ENCODE assay signal across 20 cellular contexts in genomic region chrX:39398215-39398972, GRCh38.
DNase-seq lines count a peak whose midpoint lies in the region; ATAC-seq and TF ChIP-seq lines count a peak whose summit lies in the region.
"Had no signal": no experiment of that assay in that cellular context is flagged by ENCODE, and none has a peak within 500 bp of the region (broad histone marks: within the 10 kb centered on the region; RNA-seq: fewer than 3 reads in every experiment).

No MANE protein-coding gene starts in this region.

- POLR2A ChIA-PET in Caco-2 (lab: Charles Lee): no interaction called here

- DNase-seq in Caco-2 (no peak), NCI-H1105 treated with DMSO at 0.1 percent for 48 hours (lab: John Stamatoyannopoulos, UW) (peak; percentile 40), ovary (peak in 3 of 5 donors; percentile 28 to 46 (median 30)), AG08396 (ENCODE audit: low spot score) (no peak), upper lobe of left lung (no peak), anterior cingulate cortex (lab: John Stamatoyannopoulos, UW) (no peak)
- no peak for DNase-seq in central memory CD8-positive, alpha-beta T cell (ENCODE audit: low spot score in 2 of 2)
- DNase-seq: activated CD8-positive, alpha-beta T cell treated with anti-CD3 and anti-CD28 coated beads for 36 hours; activated naive CD4-positive, alpha-beta T cell treated with anti-CD3 and anti-CD28 coated beads, Interleukin-2, amount 50 U/mL, for 16 hours; activated T-cell treated with anti-CD3 and anti-CD28 coated beads, Interleukin-2, amount 50 U/mL, for 1 hour; CD4-positive, alpha-beta memory T cell; effector CD8-positive, alpha-beta T cell; NCI-H526 treated with DMSO at 0.1 percent for 48 hours; PC-9; stimulated activated CD4-positive, alpha-beta T cell treated with anti-CD3 and anti-CD28 coated beads, Interleukin-1b, Interleukin-23, amount 100 ng/mL, for 48 hours; T-helper 2 cell; WERI-Rb-1 had no signal

- no peaks in the 10 kb centered on the region for H3K36me3 Mint-ChIP-seq in Caco-2 (ENCODE audit: insufficient read depth, unreplicated experiment)
- no peaks in the 10 kb centered on the region for H3K36me3 Mint-ChIP-seq in central memory CD8-positive, alpha-beta T cell (ENCODE audit: insufficient read depth)
- H3K36me3 Mint-ChIP-seq: CD4-positive, alpha-beta memory T cell had no signal

- H3K27me3 ChIP-seq in Caco-2 (replicated peaks; ENCODE audit: control insufficient read depth, insufficient read depth, low read length) (no peaks in the 10 kb centered on the region), ovary (no peaks in the 10 kb centered on the region), upper lobe of left lung (no peaks in the 10 kb centered on the region)
- H3K27me3 ChIP-seq: SJSA1 had no signal

- BruUV-seq in Caco-2 (replicated peaks; lab: Mats Ljungman, UMichigan): no TSS peak

- CTCF ChIA-PET in Caco-2 (lab: Charles Lee): no interaction called here

- no peaks in the 10 kb centered on the region for H3K9me3 ChIP-seq in Caco-2
- H3K9me3 ChIP-seq in ovary: no peaks in the 10 kb centered on the region
- no peaks in the 10 kb centered on the region for H3K9me3 ChIP-seq in upper lobe of left lung
- H3K9me3 ChIP-seq: SJSA1 had no signal

- H3K4me1 Mint-ChIP-seq in Caco-2 (ENCODE audit: low read depth, unreplicated experiment): peaks cover 6% of the 10 kb centered on the region
- H3K4me1 Mint-ChIP-seq in central memory CD8-positive, alpha-beta T cell: no peaks in the 10 kb centered on the region
- H3K4me1 Mint-ChIP-seq: CD4-positive, alpha-beta memory T cell had no signal

- no peak for TF ChIP-seq POLR2A in ovary (IDR thresholded peaks at IDR 0.05)
- TF ChIP-seq POLR2A in upper lobe of left lung (IDR thresholded peaks at IDR 0.05): no peak

- H3K4me1 ChIP-seq in Caco-2 (no peaks in the 10 kb centered on the region), ovary (ENCODE audit: insufficient read depth) (peaks cover 3% of the 10 kb centered on the region), upper lobe of left lung (peaks cover 0 to 9% (median 0%) of the 10 kb centered on the region in 4 donors)
- H3K4me1 ChIP-seq: SJSA1 had no signal

- H3K36me3 ChIP-seq in Caco-2 (ENCODE audit: control insufficient read depth, insufficient read depth, low read length): no peaks in the 10 kb centered on the region
- no peaks in the 10 kb centered on the region for H3K36me3 ChIP-seq in ovary
- H3K36me3 ChIP-seq in upper lobe of left lung: no peaks in the 10 kb centered on the region
- H3K36me3 ChIP-seq: SJSA1, WERI-Rb-1 had no signal

- no peak overlapping the region for H3K27ac Mint-ChIP-seq in Caco-2 (ENCODE audit: unreplicated experiment)
- H3K27ac Mint-ChIP-seq in central memory CD8-positive, alpha-beta T cell (ENCODE audit: low read depth): peak overlapping the region; percentile 46
- H3K27ac Mint-ChIP-seq: activated CD8-positive, alpha-beta T cell treated with anti-CD3 and anti-CD28 coated beads for 36 hours; CD4-positive, alpha-beta memory T cell; stimulated activated naive CD8-positive, alpha-beta T cell treated with anti-CD3 and anti-CD28 coated beads, Interleukin-15, Interleukin-2, amounts not matched to agents 100 ng/mL and 50 ng/mL, for 24 hours had no signal

- H3K9me3 Mint-ChIP-seq in Caco-2 (ENCODE audit: unreplicated experiment): no peaks in the 10 kb centered on the region
- no peaks in the 10 kb centered on the region for H3K9me3 Mint-ChIP-seq in central memory CD8-positive, alpha-beta T cell
- H3K9me3 Mint-ChIP-seq: activated CD8-positive, alpha-beta T cell treated with anti-CD3 and anti-CD28 coated beads for 36 hours; stimulated activated naive CD8-positive, alpha-beta T cell treated with anti-CD3 and anti-CD28 coated beads, Interleukin-15, Interleukin-2, amounts not matched to agents 100 ng/mL and 50 ng/mL, for 24 hours had no signal

- H3K4me3 ChIP-seq in Caco-2 (ENCODE audit: low read depth, low read length) (no peak overlapping the region), ovary (no peak overlapping the region), upper lobe of left lung (no peak overlapping the region)
- H3K4me3 ChIP-seq: PC-9, SJSA1 had no signal

- no peak for TF ChIP-seq CTCF in Caco-2 (IDR thresholded peaks at IDR 0.05; ENCODE audit: insufficient read depth in 1 of 2, low read depth in 1 of 2, low read length in 1 of 2, severe bottlenecking in 1 of 2, unreplicated experiment in 1 of 2)
- no peak for TF ChIP-seq CTCF in ovary (IDR thresholded peaks at IDR 0.05)
- no peak for TF ChIP-seq CTCF in upper lobe of left lung (IDR thresholded peaks at IDR 0.05)

- H3K27ac ChIP-seq in ovary: peak overlapping the region in 1 of 2 donors; percentile 11
- peak overlapping the region in 1 of 4 donors; percentile 44 for H3K27ac ChIP-seq in upper lobe of left lung
- H3K27ac ChIP-seq: PC-9, SJSA1, WERI-Rb-1 had no signal

- WGBS in ovary, 3 donors: 49 to 61% (median 55%) methylated on average over 8 of the region's 8 CpGs
- 30 to 45% methylated on average over 8 of the region's 8 CpGs for WGBS in upper lobe of left lung, 2 donors

- no peak for ATAC-seq in central memory CD8-positive, alpha-beta T cell (replicated peaks; ENCODE audit: extremely low read depth, poor library complexity, severe bottlenecking)
- ATAC-seq in upper lobe of left lung (ENCODE audit: low FRiP score in 2 of 2): no peak
- ATAC-seq: activated CD8-positive, alpha-beta T cell treated with anti-CD3 and anti-CD28 coated beads for 36 hours; HCT116 had no signal

- H3K27me3 Mint-ChIP-seq in Caco-2 (ENCODE audit: insufficient read depth, unreplicated experiment): no peaks in the 10 kb centered on the region
- peaks cover 11% of the 10 kb centered on the region for H3K27me3 Mint-ChIP-seq in central memory CD8-positive, alpha-beta T cell
- H3K27me3 Mint-ChIP-seq: activated CD8-positive, alpha-beta T cell treated with anti-CD3 and anti-CD28 coated beads for 36 hours; CD4-positive, alpha-beta memory T cell; stimulated activated naive CD8-positive, alpha-beta T cell treated with anti-CD3 and anti-CD28 coated beads, Interleukin-15, Interleukin-2, amounts not matched to agents 100 ng/mL and 50 ng/mL, for 24 hours had no signal

- TF ChIP-seq EP300 in ovary (IDR thresholded peaks at IDR 0.05) (no peak), upper lobe of left lung (IDR thresholded peaks at IDR 0.05) (no peak)

- peak overlapping the region; percentile 21 for H3K4me3 Mint-ChIP-seq in Caco-2 (ENCODE audit: unreplicated experiment)
- H3K4me3 Mint-ChIP-seq in central memory CD8-positive, alpha-beta T cell: no peak overlapping the region
- H3K4me3 Mint-ChIP-seq: activated CD8-positive, alpha-beta T cell treated with anti-CD3 and anti-CD28 coated beads for 36 hours; stimulated activated naive CD8-positive, alpha-beta T cell treated with anti-CD3 and anti-CD28 coated beads, Interleukin-15, Interleukin-2, amounts not matched to agents 100 ng/mL and 50 ng/mL, for 24 hours had no signal

- intact Hi-C loops in Caco-2 (cut with micrococcal nuclease; ENCODE audit: unreplicated experiment): no loop called here
- intact Hi-C loops in ovary (cut with DNase I): no loop called here

Comparison
In these comparisons a context has a peak if more than half of its experiments do, and no peak if none do; other contexts are left out.
1. DNase-seq: peak in NCI-H1105 treated with DMSO at 0.1 percent for 48 hours (single experiment) and ovary (3 of 5); none in Caco-2 (0 of 2), central memory CD8-positive, alpha-beta T cell (0 of 2), AG08396 (single experiment), upper lobe of left lung (0 of 2) and anterior cingulate cortex (0 of 58).